Comparison of ENCODE assay signal across 32 cellular contexts in genomic region chr1:166927701-166928100, GRCh38. TPM values are rescaled to one million over a fixed set of nuclear protein-coding genes. Genes with fewer than 3 reads are reported as not detected.
"Had no signal": no experiment of that assay in that cellular context is flagged by ENCODE, and none has a peak within 500 bp of the region (broad histone marks: within the 10 kb centered on the region; RNA-seq: fewer than 3 reads in every experiment).

No MANE protein-coding gene starts in this region.

- DNase-seq: activated CD4-positive, alpha-beta memory T cell treated with anti-CD3 and anti-CD28 coated beads, Interleukin-2, amount 10 ng/mL, durations not matched to agents 7 days and 5 days; activated CD4-positive, alpha-beta T cell treated with anti-CD3 and anti-CD28 coated beads for 1 hour; activated CD4-positive, alpha-beta T cell treated with anti-CD3 and anti-CD28 coated beads for 4 hours; activated CD4-positive, alpha-beta T cell treated with anti-CD3 and anti-CD28 coated beads, Interleukin-2, amount 10 ng/mL, durations not matched to agents 7 days and 5 days; activated CD4-positive, alpha-beta T cell treated with anti-CD3 and anti-CD28 coated beads, Interleukin-2, amount 50 U/mL, for 4 hours; activated CD8-positive, alpha-beta memory T cell treated with anti-CD3 and anti-CD28 coated beads, Interleukin-2, amount 50 U/mL, for 48 hours; activated gamma-delta T cell treated with Interleukin-2 at 50 U/mL for 16 hours; activated naive CD4-positive, alpha-beta T cell treated with anti-CD3 and anti-CD28 coated beads, Interleukin-2, amount 50 U/mL, for 16 hours; activated naive CD4-positive, alpha-beta T cell treated with Interleukin-2 at 50 U/mL for 16 hours; activated T-cell treated with anti-CD3 and anti-CD28 coated beads for 4 hours; activated T-cell treated with anti-CD3 and anti-CD28 coated beads, Interleukin-2, amount 50 U/mL, for 24 hours; activated T-cell treated with anti-CD3 and anti-CD28 coated beads, Interleukin-2, amount 50 U/mL, for 72 hours; amniotic stem cell; anterior cingulate cortex; brain microvascular endothelial cell; caudate nucleus; cortex of kidney; dermis blood vessel endothelial cell; effector CD4-positive, alpha-beta T cell; effector memory CD8-positive, alpha-beta T cell; esophagus squamous epithelium; foreskin melanocyte; T-helper 2 cell had no signal

- H3K4me3 Mint-ChIP-seq: activated CD4-positive, alpha-beta memory T cell treated with anti-CD3 and anti-CD28 coated beads, Interleukin-2, amount 10 ng/mL, durations not matched to agents 7 days and 5 days; activated CD4-positive, alpha-beta T cell treated with anti-CD3 and anti-CD28 coated beads, Interleukin-2, amount 10 ng/mL, durations not matched to agents 7 days and 5 days; activated naive CD8-positive, alpha-beta T cell; activated T-cell treated with anti-CD3 and anti-CD28 coated beads, Interleukin-2, amount 50 U/mL, for 24 hours; activated T-cell treated with anti-CD3 and anti-CD28 coated beads, Interleukin-2, amount 50 U/mL, for 72 hours; effector memory CD8-positive, alpha-beta T cell had no signal

- H3K36me3 Mint-ChIP-seq: activated naive CD8-positive, alpha-beta T cell had no signal

- H3K9me3 Mint-ChIP-seq: activated CD4-positive, alpha-beta memory T cell treated with anti-CD3 and anti-CD28 coated beads, Interleukin-2, amount 10 ng/mL, durations not matched to agents 7 days and 5 days; activated CD4-positive, alpha-beta T cell treated with anti-CD3 and anti-CD28 coated beads, Interleukin-2, amount 10 ng/mL, durations not matched to agents 7 days and 5 days; activated T-cell treated with anti-CD3 and anti-CD28 coated beads, Interleukin-2, amount 50 U/mL, for 24 hours; activated T-cell treated with anti-CD3 and anti-CD28 coated beads, Interleukin-2, amount 50 U/mL, for 72 hours; effector memory CD8-positive, alpha-beta T cell had no signal

- H3K36me3 ChIP-seq: brain microvascular endothelial cell, esophagus squamous epithelium, gastroesophageal sphincter had no signal

- H3K4me1 ChIP-seq: esophagus squamous epithelium, gastroesophageal sphincter had no signal

- H3K9me3 ChIP-seq: esophagus squamous epithelium, gastroesophageal sphincter had no signal

- H3K27ac Mint-ChIP-seq: activated CD4-positive, alpha-beta memory T cell treated with anti-CD3 and anti-CD28 coated beads, Interleukin-2, amount 10 ng/mL, durations not matched to agents 7 days and 5 days; activated CD4-positive, alpha-beta T cell treated with anti-CD3 and anti-CD28 coated beads, Interleukin-2, amount 10 ng/mL, durations not matched to agents 7 days and 5 days; activated naive CD8-positive, alpha-beta T cell; activated T-cell treated with anti-CD3 and anti-CD28 coated beads, Interleukin-2, amount 50 U/mL, for 24 hours; activated T-cell treated with anti-CD3 and anti-CD28 coated beads, Interleukin-2, amount 50 U/mL, for 72 hours; effector memory CD8-positive, alpha-beta T cell had no signal

- H3K27ac ChIP-seq: brain microvascular endothelial cell, epithelial cell of prostate, esophagus squamous epithelium, gastroesophageal sphincter had no signal

- ATAC-seq: activated T-cell treated with anti-CD3 and anti-CD28 coated beads, Interleukin-2, amount 50 U/mL, for 72 hours; effector memory CD8-positive, alpha-beta T cell; gastroesophageal sphincter had no signal

- H3K4me1 Mint-ChIP-seq: activated CD4-positive, alpha-beta memory T cell treated with anti-CD3 and anti-CD28 coated beads, Interleukin-2, amount 10 ng/mL, durations not matched to agents 7 days and 5 days; activated CD4-positive, alpha-beta T cell treated with anti-CD3 and anti-CD28 coated beads, Interleukin-2, amount 10 ng/mL, durations not matched to agents 7 days and 5 days had no signal

- FAIRE-seq: astrocyte, bronchial epithelial cell, colon, endometrium, endothelial cell of umbilical vein had no signal

- H3K4me3 ChIP-seq: esophagus squamous epithelium, gastroesophageal sphincter had no signal

- H3K27me3 ChIP-seq: gastroesophageal sphincter had no signal

RNA-seq across cellular contexts. Expression of gene ILDR2, which starts 47.6 kb away (rescaled TPM):
- total RNA-seq: bronchial epithelial cell, endothelial cell of umbilical vein, glomerular endothelial cell had no signal
- polyA plus RNA-seq: endothelial cell of umbilical vein had no signal
